8 cellular contexts compared by ENCODE assay signal in the genomic region with DNA sequence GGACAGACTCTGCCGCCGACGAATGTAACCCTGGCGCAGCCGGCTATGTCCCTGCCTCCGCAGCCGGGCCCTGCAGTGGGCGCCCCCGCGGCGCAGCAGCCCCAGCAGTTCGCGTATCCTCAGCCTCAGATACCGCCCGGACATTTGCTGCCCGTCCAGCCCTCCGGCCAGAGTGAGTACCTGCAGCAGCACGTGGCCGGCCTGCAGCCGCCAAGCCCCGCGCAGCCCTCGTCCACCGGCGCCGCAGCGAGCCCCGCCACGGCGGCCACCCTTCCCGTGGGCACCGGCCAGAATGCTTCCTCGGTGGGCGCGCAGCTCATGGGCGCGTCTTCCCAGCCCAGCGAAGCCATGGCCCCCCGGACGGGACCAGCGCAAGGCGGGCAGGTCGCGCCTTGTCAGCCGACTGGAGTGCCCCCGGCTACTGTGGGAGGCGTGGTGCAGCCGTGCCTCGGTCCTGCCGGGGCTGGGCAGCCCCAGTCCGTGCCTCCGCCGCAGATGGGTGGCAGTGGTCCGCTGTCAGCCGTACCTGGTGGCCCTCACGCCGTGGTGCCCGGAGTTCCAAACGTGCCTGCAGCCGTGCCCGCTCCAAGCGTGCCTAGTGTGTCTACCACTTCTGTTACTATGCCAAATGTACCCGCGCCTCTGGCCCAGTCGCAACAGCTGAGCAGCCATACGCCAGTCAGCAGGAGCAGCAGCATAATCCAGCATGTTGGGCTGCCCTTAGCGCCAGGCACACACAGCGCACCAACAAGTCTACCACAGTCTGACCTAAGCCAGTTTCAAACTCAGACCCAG. TPM values are rescaled to one million over a fixed set of nuclear protein-coding genes. Genes with fewer than 3 reads are reported as not detected.
DNase-seq lines count a peak whose midpoint lies in the region; ATAC-seq and TF ChIP-seq lines count a peak whose summit lies in the region.

No MANE protein-coding gene starts in this region.

- no peaks in the 10 kb centered on the region for H3K27me3 Mint-ChIP-seq in central memory CD8-positive, alpha-beta T cell

- no peak for DNase-seq in Jurkat, Clone E6-1 (ENCODE audit: low read depth, low spot score)
- DNase-seq in UCSD-AML1 (lab: John Stamatoyannopoulos, UW; ENCODE audit: unreplicated experiment) (peak; percentile 34), kidney epithelial cell (ENCODE audit: low read depth) (no peak), spleen (peak; percentile 91), GF-D8 (lab: John Stamatoyannopoulos, UW) (no peak), NCI-H1436 treated with DMSO at 0.1 percent for 48 hours (lab: John Stamatoyannopoulos, UW) (no peak)
- DNase-seq in central memory CD8-positive, alpha-beta T cell (ENCODE audit: low spot score in 2 of 2) = peak; percentile 15 to 20

- peak overlapping the region; percentile 99 to 100 (median 100) for H3K27ac ChIP-seq in spleen

- ATAC-seq in central memory CD8-positive, alpha-beta T cell (replicated peaks; ENCODE audit: extremely low read depth, poor library complexity, severe bottlenecking) = no peak

- TF ChIP-seq CTCF in kidney epithelial cell (IDR thresholded peaks at IDR 0.05; ENCODE audit: insufficient read depth, low read length, poor library complexity, severe bottlenecking) = no peak
- TF ChIP-seq CTCF in spleen (IDR thresholded peaks at IDR 0.05 in 8 of 11, conservative IDR thresholded peaks at IDR 0.05 in 3 of 11) = no peak

- no peaks in the 10 kb centered on the region for H3K9me3 ChIP-seq in spleen

- H3K4me3 ChIP-seq in GM08714 (ENCODE audit: low read length) (peak overlapping the region; percentile 87), kidney epithelial cell (ENCODE audit: low read depth, low read length) (peak overlapping the region; percentile 84), spleen (peak overlapping the region; percentile 75 to 96 (median 88))
- peak overlapping the region; percentile 73 for H3K4me3 ChIP-seq in Jurkat, Clone E6-1 (ENCODE audit: low read length)

- H3K4me3 Mint-ChIP-seq in central memory CD8-positive, alpha-beta T cell = peak overlapping the region; percentile 74

- peaks cover 44% of the 10 kb centered on the region for H3K4me1 Mint-ChIP-seq in central memory CD8-positive, alpha-beta T cell

- H3K9me3 Mint-ChIP-seq in central memory CD8-positive, alpha-beta T cell = no peaks in the 10 kb centered on the region

- intact Hi-C loops in spleen (cut with DNase I; ENCODE audit: low total_unique reads) = loop anchor here (5.0 kb wide), 1 partner anchor 87 kb away; no protein-coding TSS in a partner anchor

- H3K36me3 Mint-ChIP-seq in central memory CD8-positive, alpha-beta T cell (ENCODE audit: insufficient read depth) = peaks cover 28% of the 10 kb centered on the region

- H3K4me1 ChIP-seq in spleen = peaks cover 9 to 70% (median 53%) of the 10 kb centered on the region in 6 donors

- H3K27me3 ChIP-seq in kidney epithelial cell (ENCODE audit: control insufficient read depth, insufficient read depth, low read length) (no peaks in the 10 kb centered on the region), spleen (replicated peaks in 1 of 7) (no peaks in the 10 kb centered on the region)

- peak overlapping the region; percentile 95 for H3K27ac Mint-ChIP-seq in central memory CD8-positive, alpha-beta T cell (ENCODE audit: low read depth)

- WGBS in spleen, 5 donors = 0 to 2% (median 1%) methylated on average over 35 to 68 of the region's 68 CpGs

- H3K36me3 ChIP-seq in kidney epithelial cell (ENCODE audit: control insufficient read depth, insufficient read depth, low read length) (peaks cover 4% of the 10 kb centered on the region), spleen (peaks cover 0 to 3% (median 0%) of the 10 kb centered on the region in 6 donors)

- no peak for TF ChIP-seq POLR2A in spleen (IDR thresholded peaks at IDR 0.05)

RNA-seq across cellular contexts. Expression of a gene that starts 2.4 kb away (rescaled TPM):
- polyA plus RNA-seq in Jurkat, Clone E6-1 (2012; ENCODE audit: insufficient read depth, insufficient read length) = 5.8 TPM
- total RNA-seq in kidney epithelial cell (13.3 and 16.8 TPM in 2 replicates), spleen (10 to 100 TPM; 19.8 to 34.8 (median 28.7) TPM)
- 10 to 100 TPM in 1 of 3 donors, 1 to 10 TPM in 2; 8.4 to 10.3 (median 9.8) TPM for polyA plus RNA-seq in spleen

Comparison
In these comparisons a context has a peak if more than half of its experiments do, and no peak if none do; other contexts are left out.
1. DNase-seq: peak in UCSD-AML1 (single experiment), central memory CD8-positive, alpha-beta T cell (2 of 2) and spleen (single experiment); none in Jurkat, Clone E6-1 (single experiment), kidney epithelial cell (single experiment), GF-D8 (single experiment) and NCI-H1436 treated with DMSO at 0.1 percent for 48 hours (single experiment).
2. Peak in every context shown above with its lines, with median percentiles within 50 percentile points of each other: H3K4me3 ChIP-seq.